8 cellular contexts compared by ENCODE assay signal in the genomic region with DNA sequence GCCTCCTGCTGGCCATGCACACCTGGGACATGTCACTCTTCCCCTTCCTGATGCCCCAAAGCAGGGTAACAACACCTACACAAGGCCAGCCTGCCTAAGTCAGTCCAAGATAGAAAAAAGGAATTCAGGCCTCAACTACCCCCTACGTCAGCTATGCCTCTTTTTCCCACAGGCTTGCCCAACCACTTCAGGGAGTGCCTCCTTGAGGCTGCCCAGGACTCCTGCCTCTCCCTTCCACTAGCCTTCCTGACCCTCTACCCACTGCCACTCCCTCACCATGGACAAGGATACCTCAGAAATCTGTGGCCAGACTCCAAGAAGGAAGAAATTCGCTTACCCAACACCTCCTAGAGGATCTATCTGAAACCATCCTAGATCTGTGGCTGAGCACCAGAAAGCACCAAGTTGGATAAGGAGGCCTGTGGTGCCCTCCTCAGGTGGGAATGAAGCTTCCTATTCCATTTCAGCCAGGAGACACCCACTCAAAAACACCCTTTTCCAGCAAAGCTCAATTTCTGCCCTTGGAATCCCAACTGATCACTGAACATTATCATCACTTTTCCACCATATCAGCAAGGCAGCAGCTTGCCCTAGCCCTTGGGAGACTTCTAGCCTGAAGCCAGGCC. TPM values are rescaled to one million over a fixed set of nuclear protein-coding genes. Genes with fewer than 3 reads are reported as not detected.
DNase-seq lines count a peak whose midpoint lies in the region; ATAC-seq and TF ChIP-seq lines count a peak whose summit lies in the region.

No MANE protein-coding gene starts in this region.

- TF ChIP-seq CTCF in transverse colon (IDR thresholded peaks at IDR 0.05): no peak

- H3K9me3 Mint-ChIP-seq in activated naive CD4-positive, alpha-beta T cell treated with anti-CD3 and anti-CD28 coated beads for 36 hours: no peaks in the 10 kb centered on the region
- H3K9me3 Mint-ChIP-seq in activated naive CD8-positive, alpha-beta T cell treated with anti-CD3 and anti-CD28 coated beads for 36 hours: no peaks in the 10 kb centered on the region

- peak overlapping the region; percentile 85 to 92 (median 88) for H3K27ac ChIP-seq in transverse colon

- intact Hi-C loops in activated naive CD4-positive, alpha-beta T cell treated with anti-CD3 and anti-CD28 coated beads for 36 hours (cut with micrococcal nuclease): loop anchor here (10.0 kb wide), 1 partner anchor 822 kb away; the partner anchor contains the start of gene PHF8
- intact Hi-C loops in transverse colon (cut with DNase I; ENCODE audit: low total_unique reads): no loop called here
- intact Hi-C loops in posterior vena cava (cut with DNase I): no loop called here

- H3K27me3 ChIP-seq in transverse colon: no peaks in the 10 kb centered on the region

- H3K9me3 ChIP-seq in transverse colon: no peaks in the 10 kb centered on the region

- no peak for TF ChIP-seq POLR2A in transverse colon (IDR thresholded peaks at IDR 0.05)

- no peaks in the 10 kb centered on the region for H3K27me3 Mint-ChIP-seq in activated naive CD4-positive, alpha-beta T cell treated with anti-CD3 and anti-CD28 coated beads for 36 hours (ENCODE audit: low read depth)
- no peaks in the 10 kb centered on the region for H3K27me3 Mint-ChIP-seq in activated naive CD8-positive, alpha-beta T cell treated with anti-CD3 and anti-CD28 coated beads for 36 hours

- H3K4me1 ChIP-seq in transverse colon: peaks cover 16 to 31% (median 23%) of the 10 kb centered on the region in 4 donors

- ATAC-seq in HG02973 (IDR thresholded peaks at IDR 0.05; ENCODE audit: unreplicated experiment) (no peak), GM18519 (IDR thresholded peaks at IDR 0.05; ENCODE audit: low FRiP score, unreplicated experiment) (no peak)

- 45% methylated on average over 2 of the region's 2 CpGs; no CpG with 5 or more reads in 1 of the 2 donors for WGBS in transverse colon (ENCODE audit: low coverage in 1 of 2), 2 donors

- peak overlapping the region; percentile 91 for H3K4me3 Mint-ChIP-seq in activated naive CD4-positive, alpha-beta T cell treated with anti-CD3 and anti-CD28 coated beads for 36 hours
- peak overlapping the region; percentile 97 for H3K4me3 Mint-ChIP-seq in activated naive CD8-positive, alpha-beta T cell treated with anti-CD3 and anti-CD28 coated beads for 36 hours

- no peak for DNase-seq in activated naive CD4-positive, alpha-beta T cell treated with anti-CD3 and anti-CD28 coated beads for 36 hours
- no peak for DNase-seq in activated naive CD4-positive, alpha-beta T cell (lab: John Stamatoyannopoulos, UW)
- no peak for DNase-seq in activated naive CD8-positive, alpha-beta T cell treated with anti-CD3 and anti-CD28 coated beads for 36 hours
- DNase-seq in left kidney (ENCODE audit: low read depth, low spot score) (peak; percentile 15), transverse colon (peak; percentile 26), posterior vena cava (ENCODE audit: low spot score) (no peak)

- H3K36me3 Mint-ChIP-seq in activated naive CD4-positive, alpha-beta T cell treated with anti-CD3 and anti-CD28 coated beads for 36 hours (ENCODE audit: low read depth): peaks cover 10% of the 10 kb centered on the region
- H3K36me3 Mint-ChIP-seq in activated naive CD8-positive, alpha-beta T cell treated with anti-CD3 and anti-CD28 coated beads for 36 hours: peaks cover 17% of the 10 kb centered on the region

- no peaks in the 10 kb centered on the region for H3K36me3 ChIP-seq in transverse colon

- CTCF ChIA-PET in activated naive CD4-positive, alpha-beta T cell treated with anti-CD3 and anti-CD28 coated beads for 36 hours (lab: Charles Lee): interaction anchor here (1.4 kb wide), 1 partner anchor 90 kb away, joined by 4 read pairs; no protein-coding TSS in a partner anchor

- peak overlapping the region; percentile 95 for H3K27ac Mint-ChIP-seq in activated naive CD4-positive, alpha-beta T cell treated with anti-CD3 and anti-CD28 coated beads for 36 hours
- H3K27ac Mint-ChIP-seq in activated naive CD8-positive, alpha-beta T cell treated with anti-CD3 and anti-CD28 coated beads for 36 hours: peak overlapping the region; percentile 97

- in situ Hi-C loops in transverse colon (cut with MboI; ENCODE audit: low pct_ligation_motif_present in 1 of 4, low pct_unique_long_range_greater_than_20kb in 1 of 4, low sequenced_read_pairs in 3 of 4): no loop called here

- no peak for TF ChIP-seq EP300 in transverse colon (IDR thresholded peaks at IDR 0.05; ENCODE audit: low read depth)

- peak overlapping the region; percentile 76 to 98 (median 83) for H3K4me3 ChIP-seq in transverse colon

- H3K4me1 Mint-ChIP-seq in activated naive CD4-positive, alpha-beta T cell treated with anti-CD3 and anti-CD28 coated beads for 36 hours (ENCODE audit: low read depth): peaks cover 34% of the 10 kb centered on the region
- H3K4me1 Mint-ChIP-seq in activated naive CD8-positive, alpha-beta T cell treated with anti-CD3 and anti-CD28 coated beads for 36 hours: peaks cover 30% of the 10 kb centered on the region

RNA-seq across cellular contexts. Expression of gene KDM5C, which starts 1.8 kb away (rescaled TPM):
- total RNA-seq in activated naive CD4-positive, alpha-beta T cell treated with anti-CD3 and anti-CD28 coated beads for 36 hours: 10 to 100 TPM; 67.4 to 68.2 TPM
- total RNA-seq in activated naive CD8-positive, alpha-beta T cell treated with anti-CD3 and anti-CD28 coated beads for 36 hours: 10 to 100 TPM; 78.1 to 78.4 TPM
- 100 to 1,000 TPM in 3 of 4 donors, 10 to 100 TPM in 1; 68.4 to 387 (median 124) TPM for total RNA-seq in transverse colon
- 10 to 100 TPM; 66.0 to 77.8 TPM for total RNA-seq in posterior vena cava

RNA-seq across cellular contexts. Expression of gene IQSEC2, which starts 58.2 kb away (rescaled TPM):
- total RNA-seq in activated naive CD4-positive, alpha-beta T cell treated with anti-CD3 and anti-CD28 coated beads for 36 hours: under 1 TPM; 0.20 to 0.48 TPM
- total RNA-seq in activated naive CD8-positive, alpha-beta T cell treated with anti-CD3 and anti-CD28 coated beads for 36 hours: under 1 TPM; 0.20 to 0.21 TPM
- 100 to 1,000 TPM in 1 of 4 donors, 10 to 100 TPM in 3; 41.2 to 104 (median 46.3) TPM for total RNA-seq in transverse colon
- total RNA-seq in posterior vena cava: 1 to 10 TPM; 8.3 to 9.4 TPM

Comparison
In these comparisons a context has a peak if more than half of its experiments do, and no peak if none do; other contexts are left out.
1. DNase-seq: peak in left kidney (single experiment) and transverse colon (single experiment); none in activated naive CD4-positive, alpha-beta T cell treated with anti-CD3 and anti-CD28 coated beads for 36 hours (single experiment), activated naive CD4-positive, alpha-beta T cell (0 of 4), activated naive CD8-positive, alpha-beta T cell treated with anti-CD3 and anti-CD28 coated beads for 36 hours (single experiment) and posterior vena cava (single experiment).
2. RNA of gene IQSEC2, which starts 58.2 kb away (total RNA-seq): 41.2 to 104 TPM in transverse colon and 8.3 to 9.4 TPM in posterior vena cava; 0.20 to 0.48 TPM in activated naive CD4-positive, alpha-beta T cell treated with anti-CD3 and anti-CD28 coated beads for 36 hours and 0.20 to 0.21 TPM in activated naive CD8-positive, alpha-beta T cell treated with anti-CD3 and anti-CD28 coated beads for 36 hours; every median in the first group is over 4 times any median in the second.